ENCODE assay signal across 14 cellular contexts in genomic region chr6:144179237-144179636, GRCh38. TPM values are rescaled to one million over a fixed set of nuclear protein-coding genes. Genes with fewer than 3 reads are reported as not detected.
DNase-seq lines count a peak whose midpoint lies in the region; ATAC-seq and TF ChIP-seq lines count a peak whose summit lies in the region.
"Had no signal": no experiment of that assay in that cellular context is flagged by ENCODE, and none has a peak within 500 bp of the region (broad histone marks: within the 10 kb centered on the region; RNA-seq: fewer than 3 reads in every experiment).

No MANE protein-coding gene starts in this region.

- DNase-seq in T-helper 1 cell, result no peak
- DNase-seq in activated naive CD4-positive, alpha-beta T cell treated with Interleukin-2 at 50 U/mL for 16 hours, result peak; percentile 9
- DNase-seq in activated naive CD4-positive, alpha-beta T cell treated with anti-CD3 and anti-CD28 coated beads for 36 hours, result no peak
- DNase-seq in NCI-H187 treated with DMSO at 0.1 percent for 48 hours (lab: John Stamatoyannopoulos, UW), result no peak
- no peak for DNase-seq in mucosa of descending colon
- DNase-seq: COR-L47; EL; NCI-H1105 treated with DMSO at 0.1 percent for 48 hours; NCI-H1694 treated with DMSO at 0.1 percent for 48 hours; NCI-H345; NK-92 treated with Interleukin-12 subunit alpha and Interleukin-12 subunit beta, amount 100 ng/mL, for 24 hours had no signal

- no peak for ATAC-seq in stimulated activated memory B cell treated with anti-CD40 and anti-IgM and Interleukin-4, amounts not matched to agents 10 μg/mL and 1 μg/mL and 100 μg/mL, for 72 hours
- ATAC-seq in mucosa of descending colon, result no peak

- intact Hi-C loops in activated naive CD4-positive, alpha-beta T cell treated with anti-CD3 and anti-CD28 coated beads for 36 hours (cut with micrococcal nuclease), result loop anchor here (2.0 kb wide), 1 partner anchor 16 kb away; no protein-coding TSS in a partner anchor
- intact Hi-C loops in dendritic cell treated with granulocyte-macrophage colony-stimulating factor and Interleukin-4, amounts not matched to agents 40 ng/mL and 50 ng/mL, for 4 days (cut with micrococcal nuclease), result no loop called here
- intact Hi-C loops in mucosa of descending colon (cut with DNase I, micrococcal nuclease), result no loop called here

- no peak for TF ChIP-seq CTCF in mucosa of descending colon (IDR thresholded peaks at IDR 0.05)

- H3K4me1 ChIP-seq in mucosa of descending colon (ENCODE audit: low read depth), result peaks cover 3% of the 10 kb centered on the region

- CTCF ChIA-PET in activated naive CD4-positive, alpha-beta T cell treated with anti-CD3 and anti-CD28 coated beads for 36 hours (lab: Charles Lee), result interaction anchor here (1.1 to 1.7 kb wide), 3 partner anchors 39 to 405 kb away, joined by 3 to 5 read pairs (median 4); no protein-coding TSS in a partner anchor

- H3K9me3 Mint-ChIP-seq in T-helper 1 cell treated with Interleukin-12 subunit alpha and Interleukin-12 subunit beta and Interleukin-4 antibody, amounts not matched to agents 30 μg/mL and 1 μg/mL, for 36 hours, result no peaks in the 10 kb centered on the region
- no peaks in the 10 kb centered on the region for H3K9me3 Mint-ChIP-seq in activated naive CD4-positive, alpha-beta T cell treated with anti-CD3 and anti-CD28 coated beads for 36 hours
- H3K9me3 Mint-ChIP-seq in dendritic cell treated with granulocyte-macrophage colony-stimulating factor and Interleukin-4, amounts not matched to agents 40 ng/mL and 50 ng/mL, for 4 days, result peaks cover 17% of the 10 kb centered on the region
- peaks cover 2% of the 10 kb centered on the region for H3K9me3 Mint-ChIP-seq in stimulated activated memory B cell treated with anti-CD40 and anti-IgM and Interleukin-4, amounts not matched to agents 10 μg/mL and 1 μg/mL and 100 μg/mL, for 72 hours

- H3K9me3 ChIP-seq in mucosa of descending colon, result no peaks in the 10 kb centered on the region

- H3K4me3 Mint-ChIP-seq in T-helper 1 cell treated with Interleukin-12 subunit alpha and Interleukin-12 subunit beta and Interleukin-4 antibody, amounts not matched to agents 30 μg/mL and 1 μg/mL, for 36 hours, result no peak overlapping the region
- no peak overlapping the region for H3K4me3 Mint-ChIP-seq in activated naive CD4-positive, alpha-beta T cell treated with anti-CD3 and anti-CD28 coated beads for 36 hours
- H3K4me3 Mint-ChIP-seq in dendritic cell treated with granulocyte-macrophage colony-stimulating factor and Interleukin-4, amounts not matched to agents 40 ng/mL and 50 ng/mL, for 4 days, result no peak overlapping the region
- no peak overlapping the region for H3K4me3 Mint-ChIP-seq in stimulated activated memory B cell treated with anti-CD40 and anti-IgM and Interleukin-4, amounts not matched to agents 10 μg/mL and 1 μg/mL and 100 μg/mL, for 72 hours

- H3K4me3 ChIP-seq in mucosa of descending colon, result no peak overlapping the region

- peak overlapping the region; percentile 22 for H3K27ac Mint-ChIP-seq in T-helper 1 cell treated with Interleukin-12 subunit alpha and Interleukin-12 subunit beta and Interleukin-4 antibody, amounts not matched to agents 30 μg/mL and 1 μg/mL, for 36 hours
- H3K27ac Mint-ChIP-seq in activated naive CD4-positive, alpha-beta T cell treated with anti-CD3 and anti-CD28 coated beads for 36 hours, result no peak overlapping the region
- H3K27ac Mint-ChIP-seq in dendritic cell treated with granulocyte-macrophage colony-stimulating factor and Interleukin-4, amounts not matched to agents 40 ng/mL and 50 ng/mL, for 4 days, result peak overlapping the region; percentile 69
- H3K27ac Mint-ChIP-seq in stimulated activated memory B cell treated with anti-CD40 and anti-IgM and Interleukin-4, amounts not matched to agents 10 μg/mL and 1 μg/mL and 100 μg/mL, for 72 hours, result peak overlapping the region; percentile 61

- no peaks in the 10 kb centered on the region for H3K27me3 Mint-ChIP-seq in T-helper 1 cell treated with Interleukin-12 subunit alpha and Interleukin-12 subunit beta and Interleukin-4 antibody, amounts not matched to agents 30 μg/mL and 1 μg/mL, for 36 hours (ENCODE audit: low read depth)
- H3K27me3 Mint-ChIP-seq in activated naive CD4-positive, alpha-beta T cell treated with anti-CD3 and anti-CD28 coated beads for 36 hours (ENCODE audit: low read depth), result no peaks in the 10 kb centered on the region
- H3K27me3 Mint-ChIP-seq in dendritic cell treated with granulocyte-macrophage colony-stimulating factor and Interleukin-4, amounts not matched to agents 40 ng/mL and 50 ng/mL, for 4 days, result no peaks in the 10 kb centered on the region
- H3K27me3 Mint-ChIP-seq in stimulated activated memory B cell treated with anti-CD40 and anti-IgM and Interleukin-4, amounts not matched to agents 10 μg/mL and 1 μg/mL and 100 μg/mL, for 72 hours, result no peaks in the 10 kb centered on the region

- peaks cover 37% of the 10 kb centered on the region for H3K4me1 Mint-ChIP-seq in T-helper 1 cell treated with Interleukin-12 subunit alpha and Interleukin-12 subunit beta and Interleukin-4 antibody, amounts not matched to agents 30 μg/mL and 1 μg/mL, for 36 hours (ENCODE audit: low read depth)
- H3K4me1 Mint-ChIP-seq in activated naive CD4-positive, alpha-beta T cell treated with anti-CD3 and anti-CD28 coated beads for 36 hours (ENCODE audit: low read depth), result peaks cover 53% of the 10 kb centered on the region
- H3K4me1 Mint-ChIP-seq in dendritic cell treated with granulocyte-macrophage colony-stimulating factor and Interleukin-4, amounts not matched to agents 40 ng/mL and 50 ng/mL, for 4 days (ENCODE audit: low read depth), result peaks cover 57% of the 10 kb centered on the region
- peaks cover 34% of the 10 kb centered on the region for H3K4me1 Mint-ChIP-seq in stimulated activated memory B cell treated with anti-CD40 and anti-IgM and Interleukin-4, amounts not matched to agents 10 μg/mL and 1 μg/mL and 100 μg/mL, for 72 hours

- H3K36me3 ChIP-seq in mucosa of descending colon (ENCODE audit: low read depth), result no peaks in the 10 kb centered on the region

- peaks cover 31% of the 10 kb centered on the region for H3K36me3 Mint-ChIP-seq in T-helper 1 cell treated with Interleukin-12 subunit alpha and Interleukin-12 subunit beta and Interleukin-4 antibody, amounts not matched to agents 30 μg/mL and 1 μg/mL, for 36 hours (ENCODE audit: low read depth)
- H3K36me3 Mint-ChIP-seq in activated naive CD4-positive, alpha-beta T cell treated with anti-CD3 and anti-CD28 coated beads for 36 hours (ENCODE audit: low read depth), result peaks cover 23% of the 10 kb centered on the region
- H3K36me3 Mint-ChIP-seq in dendritic cell treated with granulocyte-macrophage colony-stimulating factor and Interleukin-4, amounts not matched to agents 40 ng/mL and 50 ng/mL, for 4 days (ENCODE audit: low read depth), result peaks cover 25% of the 10 kb centered on the region
- peaks cover 61% of the 10 kb centered on the region for H3K36me3 Mint-ChIP-seq in stimulated activated memory B cell treated with anti-CD40 and anti-IgM and Interleukin-4, amounts not matched to agents 10 μg/mL and 1 μg/mL and 100 μg/mL, for 72 hours

RNA-seq across cellular contexts. Expression of gene STX11, which starts 28.9 kb away (rescaled TPM):
- 10 to 100 TPM; 17.2 to 17.5 TPM for total RNA-seq in activated naive CD4-positive, alpha-beta T cell treated with anti-CD3 and anti-CD28 coated beads for 36 hours
- 1 to 10 TPM in 2 of 3 donors, under 1 TPM in 1; 0.84 to 2.7 (median 2.5) TPM for total RNA-seq in mucosa of descending colon

Comparison
In these comparisons a context has a peak if more than half of its experiments do, and no peak if none do; other contexts are left out.
1. RNA of gene STX11, which starts 28.9 kb away (total RNA-seq): 17.2 to 17.5 TPM in activated naive CD4-positive, alpha-beta T cell treated with anti-CD3 and anti-CD28 coated beads for 36 hours; 0.84 to 2.7 TPM in mucosa of descending colon; every median in the first group is over 4 times any median in the second.